Comparison of ENCODE assay signal across 23 cellular contexts in genomic region chr16:9302102-9302501, GRCh38.
"Had no signal": no experiment of that assay in that cellular context is flagged by ENCODE, and none has a peak within 500 bp of the region (broad histone marks: within the 10 kb centered on the region; RNA-seq: fewer than 3 reads in every experiment).

No MANE protein-coding gene starts in this region.

- H3K4me1 ChIP-seq: ascending aorta had no signal

- H3K4me3 ChIP-seq: ascending aorta, cardiac muscle cell, MG63, PC-9 had no signal

- H3K36me3 ChIP-seq: ascending aorta, cardiac muscle cell, MG63 had no signal

- H3K4me2 ChIP-seq: PC-9 had no signal

- DNase-seq: activated CD4-positive, alpha-beta T cell treated with anti-CD3 and anti-CD28 coated beads for 48 hours; activated CD4-positive, alpha-beta T cell treated with anti-CD3 and anti-CD28 coated beads, Interleukin-2, amount 50 U/mL, for 4 hours; activated CD4-positive, CD25-positive, alpha-beta regulatory T cell treated with anti-CD3 and anti-CD28 coated beads, Interleukin-2, amount 50 U/mL, for 72 hours; activated CD8-positive, alpha-beta memory T cell treated with anti-CD3 and anti-CD28 coated beads, Interleukin-2, amount 50 U/mL, for 48 hours; activated CD8-positive, alpha-beta T cell treated with anti-CD3 and anti-CD28 coated beads, Interleukin-2, amount 10 ng/mL, durations not matched to agents 7 days and 5 days; activated naive CD4-positive, alpha-beta T cell; activated T-cell treated with anti-CD3 and anti-CD28 coated beads, Interleukin-2, amount 50 U/mL, for 1 hour; amniotic stem cell; KG1; MG63; NCI-H1105; NCI-H1436; NCI-H1694 treated with DMSO at 0.1 percent for 48 hours; NCI-H2029 treated with DMSO at 0.1 percent for 48 hours; NCI-H510A treated with DMSO at 0.1 percent for 48 hours; NCI-H69; PC-9; SHP77 treated with DMSO at 0.1 percent for 48 hours; T-helper 17 cell; T-helper 9 cell had no signal

- H3K27me3 ChIP-seq: ascending aorta, cardiac muscle cell, MG63 had no signal

- H2AFZ ChIP-seq: PC-9 had no signal

- H3K27ac ChIP-seq: ascending aorta, cardiac muscle cell, PC-9 had no signal

- ATAC-seq: activated CD8-positive, alpha-beta T cell treated with anti-CD3 and anti-CD28 coated beads, Interleukin-2, amount 10 ng/mL, durations not matched to agents 7 days and 5 days; T-helper 17 cell; WTC11 had no signal

- H3K9me3 ChIP-seq: ascending aorta had no signal
